ENCODE assay signal across 27 cellular contexts in genomic region chr1:47791879-47792608, GRCh38.
DNase-seq lines count a peak whose midpoint lies in the region; ATAC-seq and TF ChIP-seq lines count a peak whose summit lies in the region.
"Had no signal": no experiment of that assay in that cellular context is flagged by ENCODE, and none has a peak within 500 bp of the region (broad histone marks: within the 10 kb centered on the region; RNA-seq: fewer than 3 reads in every experiment).

No MANE protein-coding gene starts in this region.

- no peak overlapping the region for H4K8ac ChIP-seq in trophoblast cell (ENCODE audit: low read depth, low read length)

- no peaks in the 10 kb centered on the region for H3K4me1 ChIP-seq in trophoblast cell (ENCODE audit: control insufficient read depth in 1 of 2, insufficient read depth in 2 of 2, low read length in 2 of 2)
- H3K4me1 ChIP-seq: adrenal gland, BE2C, testis had no signal

- no peak overlapping the region for H2BK12ac ChIP-seq in trophoblast cell (ENCODE audit: low read length)

- H3K4ac ChIP-seq in trophoblast cell (ENCODE audit: low read depth, low read length), result no peak overlapping the region

- H3K9me3 ChIP-seq in trophoblast cell (ENCODE audit: insufficient read depth, low read depth, low read length), result peaks cover 5% of the 10 kb centered on the region
- H3K9me3 ChIP-seq: adrenal gland, BE2C, neutrophil, testis had no signal

- in situ Hi-C loops in ACHN (cut with HindIII; ENCODE audit: low pct_ligation_motif_present, low pct_unique_long_range_greater_than_20kb, low sequenced_read_pairs), result no loop called here

- no peak overlapping the region for H4K12ac ChIP-seq in trophoblast cell (ENCODE audit: low read depth, low read length)

- no peak overlapping the region for H3K9ac ChIP-seq in trophoblast cell (ENCODE audit: low read length)

- no CpG with 5 or more reads among the region's 7 CpGs for WGBS in trophoblast cell (ENCODE audit: extremely low coverage, insufficient coverage, insufficient read length)

- H3K14ac ChIP-seq in trophoblast cell (ENCODE audit: low read length), result no peak overlapping the region

- H3K9me3 Mint-ChIP-seq in natural killer cell treated with Interleukin-12 subunit alpha and Interleukin-12 subunit beta and Interleukin-15 and Interleukin-18, amount 100 ng/mL, for 72 hours, result no peaks in the 10 kb centered on the region
- H3K9me3 Mint-ChIP-seq: activated CD4-positive, alpha-beta T cell treated with anti-CD3 and anti-CD28 coated beads, Interleukin-2, amount 10 ng/mL, durations not matched to agents 24 days and 14 days; activated naive CD4-positive, alpha-beta T cell treated with anti-CD3 and anti-CD28 coated beads for 36 hours; activated T-cell treated with anti-CD3 and anti-CD28 coated beads, Interleukin-2, amount 50 U/mL, for 4 hours had no signal

- DNase-seq in ACHN (peak; percentile 6), NCI-H2029 (lab: John Stamatoyannopoulos, UW) (peak; percentile 78), epithelial cell of esophagus (ENCODE audit: low read depth) (peak; percentile 42), trophoblast cell (no peak), COR-L47 (lab: John Stamatoyannopoulos, UW) (no peak)
- no peak for DNase-seq in natural killer cell treated with Interleukin-12 subunit alpha and Interleukin-12 subunit beta and Interleukin-15 and Interleukin-18, amount 100 ng/mL, for 72 hours (ENCODE audit: low spot score)
- DNase-seq: activated CD4-positive, alpha-beta T cell treated with anti-CD3 and anti-CD28 coated beads, Interleukin-2, amount 10 ng/mL, durations not matched to agents 24 days and 14 days; activated naive CD4-positive, alpha-beta T cell treated with anti-CD3 and anti-CD28 coated beads for 36 hours; activated T-cell treated with anti-CD3 and anti-CD28 coated beads, Interleukin-2, amount 50 U/mL, for 4 hours; adrenal gland; BE2C; DMS53; effector CD4-positive, alpha-beta T cell; foreskin fibroblast; H7; left colon; mesendoderm; MM.1S; NCI-H345; NCI-H774; stimulated activated naive CD4-positive, alpha-beta T cell treated with Interleukin-2 at 50 U/mL for 16 hours; testis had no signal

- no peaks in the 10 kb centered on the region for H3K36me3 ChIP-seq in trophoblast cell (ENCODE audit: control insufficient read depth in 1 of 2, insufficient read depth in 2 of 2, low read length in 2 of 2)
- H3K36me3 ChIP-seq: adrenal gland, BE2C, neutrophil had no signal

- no peak overlapping the region for H3K18ac ChIP-seq in trophoblast cell (ENCODE audit: low read length)

- H4K91ac ChIP-seq in trophoblast cell (ENCODE audit: low read depth, low read length), result no peak overlapping the region

- no peak overlapping the region for H2BK5ac ChIP-seq in trophoblast cell (ENCODE audit: low read depth, low read length, poor library complexity)

- H2AK5ac ChIP-seq in trophoblast cell (ENCODE audit: low read length), result no peak overlapping the region

- H3K23ac ChIP-seq in trophoblast cell (ENCODE audit: low read length), result no peak overlapping the region

- peaks cover 8% of the 10 kb centered on the region in 2 donors for H3K27me3 Mint-ChIP-seq in natural killer cell treated with Interleukin-12 subunit alpha and Interleukin-12 subunit beta and Interleukin-15 and Interleukin-18, amount 100 ng/mL, for 72 hours
- H3K27me3 Mint-ChIP-seq: activated CD4-positive, alpha-beta T cell treated with anti-CD3 and anti-CD28 coated beads, Interleukin-2, amount 10 ng/mL, durations not matched to agents 24 days and 14 days had no signal

- H3K4me3 Mint-ChIP-seq in natural killer cell treated with Interleukin-12 subunit alpha and Interleukin-12 subunit beta and Interleukin-15 and Interleukin-18, amount 100 ng/mL, for 72 hours, result no peak overlapping the region
- H3K4me3 Mint-ChIP-seq: activated CD4-positive, alpha-beta T cell treated with anti-CD3 and anti-CD28 coated beads, Interleukin-2, amount 10 ng/mL, durations not matched to agents 24 days and 14 days; activated naive CD4-positive, alpha-beta T cell treated with anti-CD3 and anti-CD28 coated beads for 36 hours; activated T-cell treated with anti-CD3 and anti-CD28 coated beads, Interleukin-2, amount 50 U/mL, for 4 hours had no signal

- H3K27ac ChIP-seq in trophoblast cell (ENCODE audit: low read depth, low read length), result no peak overlapping the region
- H3K27ac ChIP-seq: adrenal gland, epithelial cell of prostate, neutrophil, RWPE1, testis had no signal

- no peak for ATAC-seq in HG02642 (IDR thresholded peaks at IDR 0.05; ENCODE audit: poor library complexity, unreplicated experiment)
- no peak for ATAC-seq in HG03196 (IDR thresholded peaks at IDR 0.05; ENCODE audit: unreplicated experiment)
- no peak for ATAC-seq in natural killer cell treated with Interleukin-12 subunit alpha and Interleukin-12 subunit beta and Interleukin-15 and Interleukin-18, amount 100 ng/mL, for 72 hours
- ATAC-seq: activated T-cell treated with anti-CD3 and anti-CD28 coated beads, Interleukin-2, amount 50 U/mL, for 4 hours; left colon had no signal

- no peaks in the 10 kb centered on the region for H3K79me2 ChIP-seq in trophoblast cell (ENCODE audit: control insufficient read depth, insufficient read depth, low read length, poor library complexity)

- no peaks in the 10 kb centered on the region for H3K36me3 Mint-ChIP-seq in natural killer cell treated with Interleukin-12 subunit alpha and Interleukin-12 subunit beta and Interleukin-15 and Interleukin-18, amount 100 ng/mL, for 72 hours

- H3K4me1 Mint-ChIP-seq in natural killer cell treated with Interleukin-12 subunit alpha and Interleukin-12 subunit beta and Interleukin-15 and Interleukin-18, amount 100 ng/mL, for 72 hours (ENCODE audit: low read depth in 2 of 2), result no peaks in the 10 kb centered on the region
- H3K4me1 Mint-ChIP-seq: activated CD4-positive, alpha-beta T cell treated with anti-CD3 and anti-CD28 coated beads, Interleukin-2, amount 10 ng/mL, durations not matched to agents 24 days and 14 days had no signal

- no peak overlapping the region for H3K27ac Mint-ChIP-seq in natural killer cell treated with Interleukin-12 subunit alpha and Interleukin-12 subunit beta and Interleukin-15 and Interleukin-18, amount 100 ng/mL, for 72 hours
- H3K27ac Mint-ChIP-seq: activated CD4-positive, alpha-beta T cell treated with anti-CD3 and anti-CD28 coated beads, Interleukin-2, amount 10 ng/mL, durations not matched to agents 24 days and 14 days; activated naive CD4-positive, alpha-beta T cell treated with anti-CD3 and anti-CD28 coated beads for 36 hours had no signal

- H3K27me3 ChIP-seq in trophoblast cell (ENCODE audit: insufficient read depth, low read length), result no peaks in the 10 kb centered on the region
- H3K27me3 ChIP-seq: adrenal gland, BE2C, neutrophil, testis had no signal

- H2AFZ ChIP-seq in trophoblast cell (ENCODE audit: insufficient read depth, low read length, poor library complexity), result no peak overlapping the region

- H3K79me1 ChIP-seq in trophoblast cell (ENCODE audit: low read length), result no peaks in the 10 kb centered on the region

- TF ChIP-seq CTCF in epithelial cell of esophagus (IDR thresholded peaks at IDR 0.05; ENCODE audit: insufficient read depth, low read depth, low read length, missing control alignments), result no peak

- H3K4me3 ChIP-seq in epithelial cell of esophagus (ENCODE audit: low read length) (no peak overlapping the region), trophoblast cell (ENCODE audit: low read depth, low read length) (peak overlapping the region; percentile 30)
- H3K4me3 ChIP-seq: adrenal gland, testis had no signal

- H2BK120ac ChIP-seq in trophoblast cell (ENCODE audit: insufficient read depth, low read length, poor library complexity), result no peak overlapping the region

- no peak overlapping the region for H3K4me2 ChIP-seq in trophoblast cell (ENCODE audit: low read length)

Comparison
In these comparisons a context has a peak if more than half of its experiments do, and no peak if none do; other contexts are left out.
1. DNase-seq: peak in ACHN (single experiment), NCI-H2029 (single experiment) and epithelial cell of esophagus (single experiment); none in trophoblast cell (0 of 2), COR-L47 (single experiment) and natural killer cell treated with Interleukin-12 subunit alpha and Interleukin-12 subunit beta and Interleukin-15 and Interleukin-18, amount 100 ng/mL, for 72 hours (single experiment).